1 cellular context compared by ENCODE assay signal in the genomic region with DNA sequence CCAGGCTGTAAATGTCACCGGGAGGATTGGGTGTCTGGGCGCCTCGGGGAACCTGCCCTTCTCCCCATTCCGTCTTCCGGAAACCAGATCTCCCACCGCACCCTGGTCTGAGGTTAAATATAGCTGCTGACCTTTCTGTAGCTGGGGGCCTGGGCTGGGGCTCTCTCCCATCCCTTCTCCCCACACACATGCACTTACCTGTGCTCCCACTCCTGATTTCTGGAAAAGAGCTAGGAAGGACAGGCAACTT.
TF ChIP-seq lines count a peak whose summit lies in the region.

No MANE protein-coding gene starts in this region.

TF ChIP-seq in HepG2, 621 proteins besides CTCF, POLR2A, EP300 and RAD21 (continued from another document):
- TF ChIP-seq, protein P1, sequence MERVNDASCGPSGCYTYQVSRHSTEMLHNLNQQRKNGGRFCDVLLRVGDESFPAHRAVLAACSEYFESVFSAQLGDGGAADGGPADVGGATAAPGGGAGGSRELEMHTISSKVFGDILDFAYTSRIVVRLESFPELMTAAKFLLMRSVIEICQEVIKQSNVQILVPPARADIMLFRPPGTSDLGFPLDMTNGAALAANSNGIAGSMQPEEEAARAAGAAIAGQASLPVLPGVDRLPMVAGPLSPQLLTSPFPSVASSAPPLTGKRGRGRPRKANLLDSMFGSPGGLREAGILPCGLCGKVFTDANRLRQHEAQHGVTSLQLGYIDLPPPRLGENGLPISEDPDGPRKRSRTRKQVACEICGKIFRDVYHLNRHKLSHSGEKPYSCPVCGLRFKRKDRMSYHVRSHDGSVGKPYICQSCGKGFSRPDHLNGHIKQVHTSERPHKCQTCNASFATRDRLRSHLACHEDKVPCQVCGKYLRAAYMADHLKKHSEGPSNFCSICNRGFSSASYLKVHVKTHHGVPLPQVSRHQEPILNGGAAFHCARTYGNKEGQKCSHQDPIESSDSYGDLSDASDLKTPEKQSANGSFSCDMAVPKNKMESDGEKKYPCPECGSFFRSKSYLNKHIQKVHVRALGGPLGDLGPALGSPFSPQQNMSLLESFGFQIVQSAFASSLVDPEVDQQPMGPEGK (CRISPR knock-in tag; IDR thresholded peaks at IDR 0.05): 0 out of 2 replicates have a peak, but pooled peaks have one; percentile 4
- TF ChIP-seq TSC22D2 (CRISPR knock-in tag; IDR thresholded peaks at IDR 0.05; ENCODE audit: borderline replicate concordance) (no peak), CCAR2 (optimal IDR thresholded peaks at IDR 0.05; ENCODE audit: low read depth, low read length) (no peak), U2AF1 (optimal IDR thresholded peaks at IDR 0.05; ENCODE audit: low read depth, low read length) (no peak), SMYD3 (CRISPR knock-in tag; IDR thresholded peaks at IDR 0.05) (no peak), SP2 (CRISPR knock-in tag; IDR thresholded peaks at IDR 0.05) (no peak), ZFP90 (CRISPR knock-in tag; IDR thresholded peaks at IDR 0.05; ENCODE audit: borderline replicate concordance) (no peak), PPARG (CRISPR knock-in tag; conservative IDR thresholded peaks at IDR 0.05) (no peak), SIN3A (IDR thresholded peaks at IDR 0.05; ENCODE audit: borderline replicate concordance, low read depth, low read length) (0 out of 2 replicates have a peak, but pooled peaks have one; percentile 1)
- TF ChIP-seq, protein P2, sequence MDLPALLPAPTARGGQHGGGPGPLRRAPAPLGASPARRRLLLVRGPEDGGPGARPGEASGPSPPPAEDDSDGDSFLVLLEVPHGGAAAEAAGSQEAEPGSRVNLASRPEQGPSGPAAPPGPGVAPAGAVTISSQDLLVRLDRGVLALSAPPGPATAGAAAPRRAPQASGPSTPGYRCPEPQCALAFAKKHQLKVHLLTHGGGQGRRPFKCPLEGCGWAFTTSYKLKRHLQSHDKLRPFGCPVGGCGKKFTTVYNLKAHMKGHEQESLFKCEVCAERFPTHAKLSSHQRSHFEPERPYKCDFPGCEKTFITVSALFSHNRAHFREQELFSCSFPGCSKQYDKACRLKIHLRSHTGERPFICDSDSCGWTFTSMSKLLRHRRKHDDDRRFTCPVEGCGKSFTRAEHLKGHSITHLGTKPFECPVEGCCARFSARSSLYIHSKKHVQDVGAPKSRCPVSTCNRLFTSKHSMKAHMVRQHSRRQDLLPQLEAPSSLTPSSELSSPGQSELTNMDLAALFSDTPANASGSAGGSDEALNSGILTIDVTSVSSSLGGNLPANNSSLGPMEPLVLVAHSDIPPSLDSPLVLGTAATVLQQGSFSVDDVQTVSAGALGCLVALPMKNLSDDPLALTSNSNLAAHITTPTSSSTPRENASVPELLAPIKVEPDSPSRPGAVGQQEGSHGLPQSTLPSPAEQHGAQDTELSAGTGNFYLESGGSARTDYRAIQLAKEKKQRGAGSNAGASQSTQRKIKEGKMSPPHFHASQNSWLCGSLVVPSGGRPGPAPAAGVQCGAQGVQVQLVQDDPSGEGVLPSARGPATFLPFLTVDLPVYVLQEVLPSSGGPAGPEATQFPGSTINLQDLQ (CRISPR knock-in tag; IDR thresholded peaks at IDR 0.05): 0 out of 2 replicates have a peak, but pooled peaks have one; percentile 6
- TF ChIP-seq, protein P3, sequence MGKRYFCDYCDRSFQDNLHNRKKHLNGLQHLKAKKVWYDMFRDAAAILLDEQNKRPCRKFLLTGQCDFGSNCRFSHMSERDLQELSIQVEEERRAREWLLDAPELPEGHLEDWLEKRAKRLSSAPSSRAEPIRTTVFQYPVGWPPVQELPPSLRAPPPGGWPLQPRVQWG (CRISPR knock-in tag; IDR thresholded peaks at IDR 0.05; ENCODE audit: borderline replicate concordance, low read depth): no peak
